Comparison of ENCODE assay signal across 21 cellular contexts in genomic region chr16:17105239-17105721, GRCh38.
DNase-seq lines count a peak whose midpoint lies in the region; ATAC-seq and TF ChIP-seq lines count a peak whose summit lies in the region.
"Had no signal": no experiment of that assay in that cellular context is flagged by ENCODE, and none has a peak within 500 bp of the region (broad histone marks: within the 10 kb centered on the region; RNA-seq: fewer than 3 reads in every experiment).

No MANE protein-coding gene starts in this region.

- intact Hi-C loops in psoas muscle (cut with DNase I) (no loop called here), left ventricle myocardium inferior (cut with micrococcal nuclease) (no loop called here)

- H3K27ac ChIP-seq in psoas muscle (no peak overlapping the region), left ventricle myocardium inferior (replicated peaks) (no peak overlapping the region)
- H3K27ac ChIP-seq: coronary artery, epithelial cell of prostate, uterus had no signal

- WGBS in psoas muscle, 3 donors: 25 to 44% (median 32%) methylated on average over 10 of the region's 10 CpGs

- H3K4me3 Mint-ChIP-seq in activated naive CD4-positive, alpha-beta T cell treated with anti-CD3 and anti-CD28 coated beads, Interleukin-2, amount 50 U/mL, for 24 hours: peak overlapping the region; percentile 47
- H3K4me3 Mint-ChIP-seq in T-helper 2 cell treated with Interferon-gamma antibody and Interleukin-4, amounts not matched to agents 5 μg/mL and 100 μg/mL, for 36 hours: peak overlapping the region; percentile 5
- H3K4me3 Mint-ChIP-seq: memory B cell had no signal

- H3K9me3 ChIP-seq in psoas muscle (no peaks in the 10 kb centered on the region), left ventricle myocardium inferior (replicated peaks) (no peaks in the 10 kb centered on the region)
- H3K9me3 ChIP-seq: uterus had no signal

- no peaks in the 10 kb centered on the region for H3K27me3 Mint-ChIP-seq in activated naive CD4-positive, alpha-beta T cell treated with anti-CD3 and anti-CD28 coated beads, Interleukin-2, amount 50 U/mL, for 24 hours
- H3K27me3 Mint-ChIP-seq in T-helper 2 cell treated with Interferon-gamma antibody and Interleukin-4, amounts not matched to agents 5 μg/mL and 100 μg/mL, for 36 hours (ENCODE audit: low read depth): no peaks in the 10 kb centered on the region
- H3K27me3 Mint-ChIP-seq: memory B cell had no signal

- no peaks in the 10 kb centered on the region for H3K9me3 Mint-ChIP-seq in activated naive CD4-positive, alpha-beta T cell treated with anti-CD3 and anti-CD28 coated beads, Interleukin-2, amount 50 U/mL, for 24 hours
- H3K9me3 Mint-ChIP-seq in T-helper 2 cell treated with Interferon-gamma antibody and Interleukin-4, amounts not matched to agents 5 μg/mL and 100 μg/mL, for 36 hours: no peaks in the 10 kb centered on the region

- peaks cover 6% of the 10 kb centered on the region for H3K36me3 Mint-ChIP-seq in activated naive CD4-positive, alpha-beta T cell treated with anti-CD3 and anti-CD28 coated beads, Interleukin-2, amount 50 U/mL, for 24 hours
- H3K36me3 Mint-ChIP-seq in T-helper 2 cell treated with Interferon-gamma antibody and Interleukin-4, amounts not matched to agents 5 μg/mL and 100 μg/mL, for 36 hours (ENCODE audit: low read depth): peaks cover 9% of the 10 kb centered on the region

- H3K36me3 ChIP-seq in psoas muscle (ENCODE audit: insufficient read depth in 1 of 2, low read depth in 1 of 2): no peaks in the 10 kb centered on the region
- H3K36me3 ChIP-seq in left ventricle myocardium inferior: no peaks in the 10 kb centered on the region
- H3K36me3 ChIP-seq: uterus had no signal

- TF ChIP-seq CTCF in psoas muscle (IDR thresholded peaks at IDR 0.05) (no peak), left ventricle myocardium inferior (IDR thresholded peaks at IDR 0.05; ENCODE audit: borderline replicate concordance) (no peak)

- H3K27ac Mint-ChIP-seq in activated naive CD4-positive, alpha-beta T cell treated with anti-CD3 and anti-CD28 coated beads, Interleukin-2, amount 50 U/mL, for 24 hours: no peak overlapping the region
- peak overlapping the region; percentile 49 for H3K27ac Mint-ChIP-seq in T-helper 2 cell treated with Interferon-gamma antibody and Interleukin-4, amounts not matched to agents 5 μg/mL and 100 μg/mL, for 36 hours
- H3K27ac Mint-ChIP-seq: memory B cell had no signal

- H3K4me3 ChIP-seq in psoas muscle (no peak overlapping the region), left ventricle myocardium inferior (no peak overlapping the region)
- H3K4me3 ChIP-seq: coronary artery, K562, uterus had no signal

- H3K4me1 Mint-ChIP-seq in activated naive CD4-positive, alpha-beta T cell treated with anti-CD3 and anti-CD28 coated beads, Interleukin-2, amount 50 U/mL, for 24 hours: peaks cover 16% of the 10 kb centered on the region
- H3K4me1 Mint-ChIP-seq in T-helper 2 cell treated with Interferon-gamma antibody and Interleukin-4, amounts not matched to agents 5 μg/mL and 100 μg/mL, for 36 hours (ENCODE audit: low read depth): peaks cover 9% of the 10 kb centered on the region

- no peak for ATAC-seq in HG02588 (IDR thresholded peaks at IDR 0.05; ENCODE audit: unreplicated experiment)
- no peak for ATAC-seq in psoas muscle
- ATAC-seq: K562 had no signal

- H3K27me3 ChIP-seq in psoas muscle (ENCODE audit: insufficient read depth in 3 of 3, low read length in 2 of 3) (peaks cover 0 to 2% (median 0%) of the 10 kb centered on the region in 3 donors), left ventricle myocardium inferior (ENCODE audit: low read depth) (peaks cover 42% of the 10 kb centered on the region)
- H3K27me3 ChIP-seq: uterus had no signal

- no peaks in the 10 kb centered on the region for H3K4me1 ChIP-seq in psoas muscle
- no peaks in the 10 kb centered on the region for H3K4me1 ChIP-seq in left ventricle myocardium inferior
- H3K4me1 ChIP-seq: uterus had no signal

- DNase-seq in activated naive CD4-positive, alpha-beta T cell (lab: John Stamatoyannopoulos, UW): no peak
- DNase-seq in T-helper 2 cell treated with Interferon-gamma antibody and Interleukin-4, amounts not matched to agents 5 μg/mL and 100 μg/mL, for 36 hours (ENCODE audit: low spot score): no peak
- DNase-seq in left kidney (ENCODE audit: low read depth, low spot score): peak; percentile 6
- DNase-seq in superior temporal gyrus (ENCODE audit: extremely low spot score): peak; percentile 14
- no peak for DNase-seq in psoas muscle
- no peak for DNase-seq in left ventricle myocardium inferior
- DNase-seq: ACHN; activated CD4-positive, CD25-positive, alpha-beta regulatory T cell treated with anti-CD3 and anti-CD28 coated beads, Interleukin-2, amount 50 U/mL, for 72 hours; activated T-cell treated with anti-CD3 and anti-CD28 coated beads, Interleukin-2, amount 50 U/mL, for 1 hour; GF-D8; HCEC 1CT; NCI-H1105; NCI-H2171; stimulated activated CD4-positive, alpha-beta T cell treated with anti-CD3 and anti-CD28 coated beads, Interleukin-4, amount 100 ng/mL, for 4 hours; uterus had no signal

Comparison
In these comparisons a context has a peak if more than half of its experiments do, and no peak if none do; other contexts are left out.
1. DNase-seq: peak in left kidney (single experiment) and superior temporal gyrus (single experiment); none in activated naive CD4-positive, alpha-beta T cell (0 of 4), T-helper 2 cell treated with Interferon-gamma antibody and Interleukin-4, amounts not matched to agents 5 μg/mL and 100 μg/mL, for 36 hours (single experiment), psoas muscle (0 of 2) and left ventricle myocardium inferior (single experiment).